10 cellular contexts compared by ENCODE assay signal in genomic region chr20:46710149-46710913, GRCh38. TPM values are rescaled to one million over a fixed set of nuclear protein-coding genes. Genes with fewer than 3 reads are reported as not detected.
DNase-seq lines count a peak whose midpoint lies in the region; ATAC-seq and TF ChIP-seq lines count a peak whose summit lies in the region.
"Had no signal": no experiment of that assay in that cellular context is flagged by ENCODE, and none has a peak within 500 bp of the region (broad histone marks: within the 10 kb centered on the region; RNA-seq: fewer than 3 reads in every experiment).

No MANE protein-coding gene starts in this region.

- DNase-seq in heart left ventricle (no peak), left cardiac atrium (no peak), naive B cell (no peak), vagina (ENCODE audit: extremely low spot score in 2 of 2) (no peak), erythroblast (lab: John Stamatoyannopoulos, UW) (no peak)
- no peak for DNase-seq in effector CD4-positive, alpha-beta T cell
- DNase-seq: activated CD4-positive, alpha-beta T cell treated with anti-CD3 and anti-CD28 coated beads for 1 hour; NCI-H2081 had no signal

- H3K36me3 ChIP-seq in heart left ventricle (no peaks in the 10 kb centered on the region), endocrine pancreas (ENCODE audit: control insufficient read depth, insufficient read depth, low read length) (no peaks in the 10 kb centered on the region), vagina (no peaks in the 10 kb centered on the region)

- no peak overlapping the region for H3K27ac Mint-ChIP-seq in naive B cell

- H3K27me3 ChIP-seq in heart left ventricle (peaks cover 0 to 16% (median 0%) of the 10 kb centered on the region in 9 donors), endocrine pancreas (ENCODE audit: control insufficient read depth, insufficient read depth, low read length) (no peaks in the 10 kb centered on the region), vagina (no peaks in the 10 kb centered on the region)

- no peak overlapping the region for H3K9ac ChIP-seq in endocrine pancreas (ENCODE audit: control insufficient read depth, insufficient read depth, low read length)

- no peak for TF ChIP-seq POLR2A in heart left ventricle (IDR thresholded peaks at IDR 0.05)
- no peak for TF ChIP-seq POLR2A in vagina (IDR thresholded peaks at IDR 0.05)
- no peak for TF ChIP-seq POLR2A in erythroblast (IDR thresholded peaks at IDR 0.05; ENCODE audit: low read length)

- H3K27ac ChIP-seq in heart left ventricle (peak overlapping the region in 11 of 12 donors; percentile 29 to 78 (median 65)), vagina (peak overlapping the region; percentile 95)

- peaks cover 7 to 17% of the 10 kb centered on the region in 2 donors for H3K36me3 Mint-ChIP-seq in naive B cell

- H3K4me1 ChIP-seq in heart left ventricle (peaks cover 0 to 17% (median 5%) of the 10 kb centered on the region in 12 donors), endocrine pancreas (ENCODE audit: control insufficient read depth, insufficient read depth, low read length) (no peaks in the 10 kb centered on the region), vagina (peaks cover 56% of the 10 kb centered on the region)

- ATAC-seq in heart left ventricle: peak in 1 of 4 donors; percentile 4
- no peak for ATAC-seq in left cardiac atrium
- no peak for ATAC-seq in naive B cell (ENCODE audit: low read depth in 2 of 2)
- ATAC-seq in HG02588 (IDR thresholded peaks at IDR 0.05; ENCODE audit: unreplicated experiment): no peak

- no peak for TF ChIP-seq CTCF in heart left ventricle (IDR thresholded peaks at IDR 0.05)
- no peak for TF ChIP-seq CTCF in vagina (IDR thresholded peaks at IDR 0.05)

- peak overlapping the region; percentile 44 to 82 (median 78) for H3K4me3 Mint-ChIP-seq in naive B cell

- H3K27me3 Mint-ChIP-seq in naive B cell: peaks cover 60 to 69% (median 68%) of the 10 kb centered on the region in 3 donors

- H3K4me1 Mint-ChIP-seq in naive B cell: peaks cover 14 to 21% (median 16%) of the 10 kb centered on the region in 3 donors

- WGBS in heart left ventricle, 4 donors: 43 to 47% (median 44%) methylated on average over 23 of the region's 23 CpGs

- H3K4me3 ChIP-seq in heart left ventricle (peak overlapping the region; percentile 50 to 85 (median 71)), endocrine pancreas (ENCODE audit: control insufficient read depth, insufficient read depth, low read length) (peak overlapping the region; percentile 30), vagina (peak overlapping the region; percentile 70 to 74)

- intact Hi-C loops in heart left ventricle (cut with DNase I): no loop called here
- intact Hi-C loops in left cardiac atrium (cut with DNase I): no loop called here
- intact Hi-C loops in vagina (cut with DNase I): no loop called here

- peaks cover 0 to 17% (median 6%) of the 10 kb centered on the region in 7 donors for H3K9me3 Mint-ChIP-seq in naive B cell

- H3K9me3 ChIP-seq in heart left ventricle (peaks cover 0 to 11% (median 1%) of the 10 kb centered on the region in 12 donors), endocrine pancreas (ENCODE audit: control insufficient read depth, low read length) (no peaks in the 10 kb centered on the region), vagina (no peaks in the 10 kb centered on the region)

RNA-seq across cellular contexts. Expression of gene SLC2A10, which starts 0.9 kb away (rescaled TPM):
- 1 to 10 TPM; 2.1 to 6.3 (median 3.1) TPM for total RNA-seq in heart left ventricle
- polyA plus RNA-seq in heart left ventricle: 1 to 10 TPM; 1.4 to 2.4 TPM
- 1 to 10 TPM; 5.6 to 7.7 TPM for total RNA-seq in left cardiac atrium
- polyA plus RNA-seq in naive B cell (ENCODE audit: low read depth in 6 of 6): not detected
- total RNA-seq in vagina: 21.6 TPM

RNA-seq across cellular contexts. Expression of gene TP53RK, which starts 21.1 kb away (rescaled TPM):
- total RNA-seq in heart left ventricle: 10 to 100 TPM in 1 of 9 donors, 1 to 10 TPM in 8; 5.1 to 10.8 (median 7.9) TPM
- 1 to 10 TPM; 5.0 to 9.9 TPM for polyA plus RNA-seq in heart left ventricle
- total RNA-seq in left cardiac atrium: 1 to 10 TPM; 6.8 to 9.7 TPM
- 10 to 100 TPM in 5 of 6 donors, 1 to 10 TPM in 1; 7.2 to 18.8 (median 13.4) TPM for polyA plus RNA-seq in naive B cell (ENCODE audit: low read depth in 6 of 6)
- total RNA-seq in vagina: 27.7 TPM

RNA-seq across cellular contexts. Expression of gene SLC13A3, which starts 59.1 kb away (rescaled TPM):
- total RNA-seq in heart left ventricle (1 to 10 TPM in 2 of 9 donors, under 1 TPM in 7; 0.13 to 2.6 (median 0.60) TPM), left cardiac atrium (1 to 10 TPM in 1 of 2 donors, under 1 TPM in 1; 0.71 to 2.5 TPM), vagina (1.2 TPM)
- polyA plus RNA-seq in heart left ventricle (under 1 TPM; 0.38 to 0.54 TPM), naive B cell (ENCODE audit: low read depth in 6 of 6) (under 1 TPM in 1 of 6 donors, not detected in 5; 0.53 TPM)
